9 cellular contexts compared by ENCODE assay signal in genomic region chr20:50224553-50225255, GRCh38. TPM values are rescaled to one million over a fixed set of nuclear protein-coding genes. Genes with fewer than 3 reads are reported as not detected.
DNase-seq lines count a peak whose midpoint lies in the region; ATAC-seq and TF ChIP-seq lines count a peak whose summit lies in the region.
"Had no signal": no experiment of that assay in that cellular context is flagged by ENCODE, and none has a peak within 500 bp of the region (broad histone marks: within the 10 kb centered on the region; RNA-seq: fewer than 3 reads in every experiment).

No MANE protein-coding gene starts in this region.

- H3K4me1 Mint-ChIP-seq in MCF 10A (ENCODE audit: insufficient read depth, unreplicated experiment): peaks cover 34% of the 10 kb centered on the region

- no TSS peak for BruUV-seq in MCF 10A (replicated peaks; lab: Mats Ljungman, UMichigan)

- H3K9me3 ChIP-seq in subcutaneous abdominal adipose tissue (ENCODE audit: control insufficient read depth in 5 of 5, low read length in 5 of 5): peaks cover 0 to 9% (median 0%) of the 10 kb centered on the region in 5 donors

- H3K4me3 Mint-ChIP-seq in MCF 10A (ENCODE audit: unreplicated experiment): no peak overlapping the region

- DNase-seq in HEK293T (ENCODE audit: extremely low spot score): peak; percentile 45
- peak; percentile 33 for DNase-seq in MCF 10A (ENCODE audit: unreplicated experiment)
- DNase-seq in kidney tubule cell (ENCODE audit: low spot score): peak; percentile 77
- DNase-seq in germinal center (ENCODE audit: low spot score): no peak
- no peak for DNase-seq in nucleus accumbens (lab: John Stamatoyannopoulos, UW)
- DNase-seq in cerebellum (ENCODE audit: low spot score): no peak
- DNase-seq: glutamatergic neuron had no signal

- TF ChIP-seq CTCF in MCF 10A (IDR thresholded peaks at IDR 0.05; ENCODE audit: unreplicated experiment): no peak

- intact Hi-C loops in MCF 10A (cut with micrococcal nuclease): no loop called here

- H3K27ac ChIP-seq in subcutaneous abdominal adipose tissue (ENCODE audit: low read depth, low read length): peak overlapping the region; percentile 94

- ATAC-seq in GM18517 (IDR thresholded peaks at IDR 0.05; ENCODE audit: unreplicated experiment): no peak

- CTCF ChIA-PET in HEK293T (lab: Yijun Ruan, JAX) (no interaction called here), MCF 10A (lab: Yijun Ruan, JAX) (interaction anchor here (0.5 to 1.1 kb wide), 5 partner anchors 14 to 159 kb away, joined by 3 to 4 read pairs (median 3); no protein-coding TSS in a partner anchor)

- H3K9me3 Mint-ChIP-seq in MCF 10A (ENCODE audit: unreplicated experiment): no peaks in the 10 kb centered on the region

- H3K27me3 Mint-ChIP-seq in MCF 10A (ENCODE audit: insufficient read depth, unreplicated experiment): no peaks in the 10 kb centered on the region

- H3K4me1 ChIP-seq in subcutaneous abdominal adipose tissue (ENCODE audit: control insufficient read depth in 5 of 5, insufficient read depth in 5 of 5, low read length in 5 of 5): peaks cover 8 to 56% (median 36%) of the 10 kb centered on the region in 5 donors

- no peaks in the 10 kb centered on the region for H3K36me3 Mint-ChIP-seq in MCF 10A (ENCODE audit: insufficient read depth, unreplicated experiment)

- POLR2A ChIA-PET in HEK293T (lab: Yijun Ruan, JAX): no interaction called here
- POLR2A ChIA-PET in MCF 10A (lab: Yijun Ruan, JAX): interaction anchor here (1.2 kb wide), 2 partner anchors 199 to 216 kb away, joined by 3 read pairs; no protein-coding TSS in a partner anchor

- no peaks in the 10 kb centered on the region for H3K27me3 ChIP-seq in subcutaneous abdominal adipose tissue (ENCODE audit: control insufficient read depth in 5 of 5, insufficient read depth in 4 of 5, low read length in 5 of 5)

- H3K36me3 ChIP-seq in subcutaneous abdominal adipose tissue (ENCODE audit: control insufficient read depth in 5 of 5, insufficient read depth in 5 of 5, low read length in 5 of 5): no peaks in the 10 kb centered on the region

- peak overlapping the region; percentile 24 for H3K27ac Mint-ChIP-seq in MCF 10A (ENCODE audit: low read depth, unreplicated experiment)

- peak overlapping the region in 4 of 5 donors; percentile 48 to 57 (median 54) for H3K9ac ChIP-seq in subcutaneous abdominal adipose tissue (ENCODE audit: low read length in 5 of 5)

- H3K4me3 ChIP-seq in subcutaneous abdominal adipose tissue (ENCODE audit: low read depth in 1 of 5, low read length in 5 of 5): no peak overlapping the region

TF ChIP-seq in HEK293T, 16 proteins besides CTCF, POLR2A, EP300 and RAD21:
- TF ChIP-seq L3MBTL2 (conservative IDR thresholded peaks at IDR 0.05): no peak
- TF ChIP-seq FOXM1 (IDR thresholded peaks at IDR 0.05; ENCODE audit: borderline replicate concordance): no peak
- no peak for TF ChIP-seq LEF1 (IDR thresholded peaks at IDR 0.05; ENCODE audit: borderline replicate concordance)
- TF ChIP-seq PKNOX1 (IDR thresholded peaks at IDR 0.05): no peak
- TF ChIP-seq SUZ12 (IDR thresholded peaks at IDR 0.05): no peak
- no peak for TF ChIP-seq CTBP1 (IDR thresholded peaks at IDR 0.05; ENCODE audit: borderline replicate concordance)
- TF ChIP-seq ZNF384 (IDR thresholded peaks at IDR 0.05): no peak
- no peak for TF ChIP-seq ELF4 (IDR thresholded peaks at IDR 0.05)
TF ChIP-seq in HEK293T: peak in this region for 0.

RNA-seq across cellular contexts. Expression of gene CEBPB, which starts 34.1 kb away (rescaled TPM):
- total RNA-seq in MCF 10A (2022): 221 and 226 TPM in 2 replicates
- 1.7 TPM for total RNA-seq in cerebellum

Comparison
In these comparisons a context has a peak if more than half of its experiments do, and no peak if none do; other contexts are left out.
1. DNase-seq: peak in HEK293T (single experiment), MCF 10A (single experiment) and kidney tubule cell (single experiment); none in germinal center (single experiment), nucleus accumbens (0 of 56) and cerebellum (single experiment).
2. RNA of gene CEBPB, which starts 34.1 kb away (total RNA-seq): 221 to 226 TPM in MCF 10A; 1.7 TPM in cerebellum (single experiment); every median in the first group is over 10 times any median in the second.